8 cellular contexts compared by ENCODE assay signal in the genomic region with DNA sequence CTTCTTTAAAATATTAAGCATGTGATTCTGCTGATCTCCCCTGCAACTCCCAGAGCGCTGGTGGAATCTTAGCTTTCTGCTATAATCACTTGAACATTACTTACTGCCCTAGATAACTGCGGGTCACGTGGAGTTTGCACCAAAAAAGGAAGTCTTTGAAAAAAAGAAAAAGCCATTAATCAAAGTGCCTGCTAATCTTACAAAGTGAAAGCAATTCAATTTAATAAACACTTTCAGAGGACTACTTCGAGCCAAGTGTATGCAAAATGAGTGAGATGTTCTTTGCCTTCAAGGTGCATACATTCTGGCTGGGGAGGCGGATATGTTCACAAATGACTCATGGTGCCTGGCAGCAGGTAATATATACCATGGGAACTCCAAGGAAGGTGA.
DNase-seq lines count a peak whose midpoint lies in the region; ATAC-seq, FAIRE-seq and TF ChIP-seq lines count a peak whose summit lies in the region.

No MANE protein-coding gene starts in this region.

- H3K36me3 ChIP-seq in adrenal gland (replicated peaks in 1 of 2) (no peaks in the 10 kb centered on the region), tibial artery (no peaks in the 10 kb centered on the region)

- no peaks in the 10 kb centered on the region for H3K9me3 Mint-ChIP-seq in activated T-cell treated with anti-CD3 and anti-CD28 coated beads, Interleukin-2, amount 50 U/mL, for 24 hours

- peak in 1 of 2 donors; percentile 10 for TF ChIP-seq POLR2A in adrenal gland (IDR thresholded peaks at IDR 0.05)
- no peak for TF ChIP-seq POLR2A in H54 (IDR thresholded peaks at IDR 0.05; ENCODE audit: low read depth, low read length)

- DNase-seq in activated T-cell treated with anti-CD3 and anti-CD28 coated beads, Interleukin-2, amount 50 U/mL, for 24 hours = no peak
- DNase-seq in activated T-cell treated with anti-CD3 and anti-CD28 coated beads for 4 hours (no peak), adrenal gland (peak in 5 of 7 donors; percentile 16 to 49 (median 25)), inferior parietal cortex (ENCODE audit: extremely low spot score) (peak; percentile 24), tibial artery (no peak), NCI-H2029 (lab: John Stamatoyannopoulos, UW) (no peak), H54 (ENCODE audit: insufficient read length, low spot score) (no peak)

- H3K4me1 Mint-ChIP-seq in activated T-cell treated with anti-CD3 and anti-CD28 coated beads, Interleukin-2, amount 50 U/mL, for 24 hours (ENCODE audit: low read depth) = peaks cover 25% of the 10 kb centered on the region

- H3K27me3 Mint-ChIP-seq in activated T-cell treated with anti-CD3 and anti-CD28 coated beads, Interleukin-2, amount 50 U/mL, for 24 hours = peaks cover 43% of the 10 kb centered on the region

- H3K4me1 ChIP-seq in adrenal gland (replicated peaks in 1 of 2) = peaks cover 0 to 6% of the 10 kb centered on the region in 2 donors
- H3K4me1 ChIP-seq in tibial artery = peaks cover 0 to 16% (median 7%) of the 10 kb centered on the region in 4 donors

- FAIRE-seq in H54 (lab: Jason Lieb, UNC) = no peak

- peak overlapping the region in 1 of 5 donors; percentile 24 for H3K27ac ChIP-seq in adrenal gland
- H3K27ac ChIP-seq in tibial artery = no peak overlapping the region

- TF ChIP-seq CTCF in adrenal gland (IDR thresholded peaks at IDR 0.05) = no peak
- no peak for TF ChIP-seq CTCF in tibial artery (IDR thresholded peaks at IDR 0.05)

- H3K9me3 ChIP-seq in adrenal gland (replicated peaks in 1 of 3) = no peaks in the 10 kb centered on the region
- H3K9me3 ChIP-seq in tibial artery = no peaks in the 10 kb centered on the region

- no peak overlapping the region for H3K27ac Mint-ChIP-seq in activated T-cell treated with anti-CD3 and anti-CD28 coated beads, Interleukin-2, amount 50 U/mL, for 24 hours

- ATAC-seq in HG03460 (IDR thresholded peaks at IDR 0.05; ENCODE audit: unreplicated experiment) = no peak

- H3K27me3 ChIP-seq in adrenal gland (no peaks in the 10 kb centered on the region), tibial artery (no peaks in the 10 kb centered on the region)

- 13 to 20% (median 17%) methylated on average over 5 of the region's 5 CpGs for WGBS in adrenal gland, 4 donors

- intact Hi-C loops in adrenal gland (cut with DNase I) (no loop called here), tibial artery (cut with DNase I; ENCODE audit: low total_unique reads) (no loop called here)

- peak overlapping the region; percentile 84 for H3K4me3 Mint-ChIP-seq in activated T-cell treated with anti-CD3 and anti-CD28 coated beads, Interleukin-2, amount 50 U/mL, for 24 hours

- peaks cover 2% of the 10 kb centered on the region for H3K36me3 Mint-ChIP-seq in activated T-cell treated with anti-CD3 and anti-CD28 coated beads, Interleukin-2, amount 50 U/mL, for 24 hours (ENCODE audit: low read depth)

- peak overlapping the region in 2 of 4 donors; percentile 28 to 60 for H3K4me3 ChIP-seq in adrenal gland
- H3K4me3 ChIP-seq in tibial artery = peak overlapping the region; percentile 44 to 56

Comparison
In these comparisons a context has a peak if more than half of its experiments do, and no peak if none do; other contexts are left out.
1. DNase-seq: peak in adrenal gland (5 of 7) and inferior parietal cortex (single experiment); none in activated T-cell treated with anti-CD3 and anti-CD28 coated beads, Interleukin-2, amount 50 U/mL, for 24 hours (single experiment), activated T-cell treated with anti-CD3 and anti-CD28 coated beads for 4 hours (single experiment), tibial artery (0 of 2), NCI-H2029 (single experiment) and H54 (single experiment).